Comparison of ENCODE assay signal across 8 cellular contexts in the genomic region with DNA sequence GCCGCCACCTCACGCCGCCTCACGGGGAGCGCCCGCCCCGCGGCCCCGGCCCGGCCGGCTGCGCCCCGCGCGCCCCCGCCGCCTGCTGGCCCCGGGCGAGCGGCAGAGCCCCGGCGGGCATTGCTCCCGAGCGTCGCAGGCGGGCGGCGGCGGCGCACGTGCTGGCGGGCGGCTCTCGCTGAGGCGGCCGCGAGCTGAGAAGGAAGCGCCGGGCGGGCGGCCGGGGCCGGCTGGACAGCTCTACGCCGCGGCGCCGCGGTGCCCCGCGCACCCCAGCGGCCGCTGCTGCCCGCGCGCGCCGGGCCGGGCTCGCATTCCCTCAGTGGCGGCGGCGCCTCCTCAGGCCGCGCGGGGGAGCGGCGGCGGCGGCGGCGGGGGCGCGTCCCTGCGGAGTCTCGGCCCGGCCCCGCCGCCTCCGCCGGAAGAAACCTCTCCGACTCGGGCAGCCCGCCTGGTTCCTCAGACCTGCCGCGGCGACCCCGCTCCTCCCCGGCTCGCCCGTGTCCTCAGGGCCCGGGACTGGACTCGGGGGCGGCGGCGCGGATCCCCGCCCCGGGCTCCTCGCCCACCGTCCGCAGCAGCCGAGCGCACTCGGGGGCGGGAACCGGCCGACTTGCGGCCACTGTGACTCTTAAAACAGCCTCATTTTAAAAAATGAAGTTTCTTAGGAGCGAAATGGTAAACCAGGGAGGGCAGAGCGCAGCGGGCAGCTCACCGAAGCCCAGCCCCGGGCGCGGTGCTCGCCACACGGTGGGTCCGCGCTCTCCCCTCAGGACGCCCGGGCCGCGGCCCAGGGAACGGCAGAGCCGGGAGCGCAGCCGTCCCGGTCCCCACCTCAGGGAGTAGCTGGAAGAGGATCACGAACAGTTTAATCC. TPM values are rescaled to one million over a fixed set of nuclear protein-coding genes. Genes with fewer than 3 reads are reported as not detected.
DNase-seq lines count a peak whose midpoint lies in the region; ATAC-seq and TF ChIP-seq lines count a peak whose summit lies in the region.

TSS of gene PITPNM2 (minus strand) at position 287 of the 875 bp plus-strand sequence. CDS start 116,500 bp downstream, outside the sequence.

- peak; percentile 74 for DNase-seq in 8988T
- DNase-seq in SK-MEL-5 (ENCODE audit: low read depth, low spot score) = peak; percentile 45
- peak; percentile 61 for DNase-seq in activated naive CD4-positive, alpha-beta T cell treated with Interleukin-2 at 50 U/mL for 16 hours
- no peak for DNase-seq in glomerular endothelial cell (ENCODE audit: extremely low read depth, low read depth, low spot score)
- peak; percentile 89 for DNase-seq in osteocyte (ENCODE audit: extremely low spot score, unreplicated experiment)
- DNase-seq in ureter (ENCODE audit: low spot score) = no peak

- peak within 1 kb of the TSS; percentile 77 for H3K4me3 Mint-ChIP-seq in osteocyte (ENCODE audit: unreplicated experiment)

- in situ Hi-C loops in SK-MEL-5 (cut with HindIII; ENCODE audit: low pct_unique_long_range_greater_than_20kb, low sequenced_read_pairs) = no loop called here

- H3K36me3 Mint-ChIP-seq in osteocyte (ENCODE audit: unreplicated experiment) = no peaks in the 10 kb centered on the region

- H3K4me1 Mint-ChIP-seq in osteocyte (ENCODE audit: unreplicated experiment) = peaks cover 19% of the 10 kb centered on the region

- peak within 1 kb of the TSS; percentile 81 for H3K27ac Mint-ChIP-seq in osteocyte (ENCODE audit: unreplicated experiment)

- no peaks in the 10 kb centered on the region for H3K9me3 Mint-ChIP-seq in osteocyte (ENCODE audit: unreplicated experiment)

- ATAC-seq in GM18868 (IDR thresholded peaks at IDR 0.05; ENCODE audit: unreplicated experiment) (peak; percentile 74), HG03521 (IDR thresholded peaks at IDR 0.05; ENCODE audit: unreplicated experiment) (peak; percentile 63)

- no peak for TF ChIP-seq CTCF in osteocyte (IDR thresholded peaks at IDR 0.05)

- no peaks in the 10 kb centered on the region for H3K27me3 Mint-ChIP-seq in osteocyte (ENCODE audit: unreplicated experiment)

RNA-seq across cellular contexts. Expression of gene PITPNM2, which starts in this region (rescaled TPM):
- 1.2 and 1.7 TPM in 2 replicates for total RNA-seq in SK-MEL-5 (2014; rRNA removed; shearing (Covaris generic))
- polyA plus RNA-seq in SK-MEL-5 (2015; cell fraction: cytosol; rRNA removed) = 5.2 and 7.4 TPM in 2 replicates
- polyA plus RNA-seq in SK-MEL-5 (2015; cell fraction: nucleus; rRNA removed) = 12.3 and 16.0 TPM in 2 replicates
- total RNA-seq in glomerular endothelial cell (20.2 and 30.2 TPM in 2 replicates), osteocyte (10.1 and 11.0 TPM in 2 replicates), ureter (17.5 TPM)

Comparison
In these comparisons a context has a peak if more than half of its experiments do, and no peak if none do; other contexts are left out.
1. DNase-seq: peak in 8988T (single experiment), SK-MEL-5 (single experiment), activated naive CD4-positive, alpha-beta T cell treated with Interleukin-2 at 50 U/mL for 16 hours (single experiment) and osteocyte (single experiment); none in glomerular endothelial cell (single experiment) and ureter (single experiment).